In the genomic region with DNA sequence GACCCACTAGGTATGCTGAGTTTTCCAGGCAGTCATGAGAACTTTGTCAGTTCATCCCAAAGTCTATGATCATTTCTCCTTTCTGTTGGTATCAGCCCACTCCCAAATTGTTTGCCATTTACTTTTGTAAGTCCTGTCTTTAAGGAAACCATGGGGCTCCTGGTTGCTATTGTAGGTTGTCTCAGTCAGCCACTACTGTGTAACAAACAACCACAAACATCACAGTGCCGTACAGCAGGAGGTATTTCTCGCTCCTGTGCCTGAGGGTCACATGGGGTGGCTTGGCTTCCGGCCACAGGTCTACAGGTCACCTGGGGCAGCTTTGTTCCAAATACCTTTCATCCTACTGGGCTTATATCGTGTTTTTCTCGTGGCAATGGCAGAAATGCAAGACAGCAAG, we compare ENCODE assay signal across 28 cellular contexts.
"Had no signal": no experiment of that assay in that cellular context is flagged by ENCODE, and none has a peak within 500 bp of the region (broad histone marks: within the 10 kb centered on the region; RNA-seq: fewer than 3 reads in every experiment).

No MANE protein-coding gene starts in this region.

- H3K27ac ChIP-seq: adrenal gland, body of pancreas, breast epithelium, SJSA1, VCaP had no signal

- H3K9me3 Mint-ChIP-seq: activated CD8-positive, alpha-beta T cell treated with anti-CD3 and anti-CD28 coated beads for 36 hours; activated T-cell treated with anti-CD3 and anti-CD28 coated beads, Interleukin-2, amount 50 U/mL, for 72 hours; activated T-helper 17 cell treated with anti-CD3 and anti-CD28 coated beads, Interleukin-2, amount 50 U/mL, for 72 hours; T-helper 1 cell treated with Interleukin-12 subunit alpha and Interleukin-12 subunit beta and Interleukin-4 antibody, amounts not matched to agents 30 μg/mL and 1 μg/mL, for 36 hours had no signal

- H3K4me3 Mint-ChIP-seq: activated CD8-positive, alpha-beta T cell treated with anti-CD3 and anti-CD28 coated beads for 36 hours; activated T-helper 17 cell treated with anti-CD3 and anti-CD28 coated beads, Interleukin-2, amount 50 U/mL, for 72 hours had no signal

- H3K27me3 ChIP-seq: adrenal gland, body of pancreas, breast epithelium, SJSA1 had no signal

- ATAC-seq: body of pancreas had no signal

- H3K4me3 ChIP-seq: adrenal gland, body of pancreas, breast epithelium, SJSA1 had no signal

- H3K9ac ChIP-seq: SK-N-SH had no signal

- H3K4me2 ChIP-seq: SK-N-SH had no signal

- H3K27me3 Mint-ChIP-seq: activated CD8-positive, alpha-beta T cell treated with anti-CD3 and anti-CD28 coated beads for 36 hours had no signal

- DNase-seq: activated CD4-positive, alpha-beta T cell treated with anti-CD3 and anti-CD28 coated beads for 4 hours; activated CD4-positive, CD25-positive, alpha-beta regulatory T cell; activated effector memory CD4-positive, alpha-beta T cell treated with anti-CD3 and anti-CD28 coated beads, Interleukin-2, amount 50 U/mL, for 16 hours; activated naive CD4-positive, alpha-beta T cell treated with anti-CD3 and anti-CD28 coated beads, Interleukin-2, amount 50 U/mL, for 16 hours; activated naive CD8-positive, alpha-beta T cell treated with anti-CD3 and anti-CD28 coated beads, Interleukin-2, amount 10 ng/mL, durations not matched to agents 7 days and 5 days; activated T-cell treated with anti-CD3 and anti-CD28 coated beads, Interleukin-2, amount 50 U/mL, for 1 hour; adrenal gland; body of pancreas; Kasumi-1; KG1; MM.1S; MV-4-11; NCI-H1092; NCI-H1436 treated with DMSO at 0.1 percent for 48 hours; NCI-H1694 treated with DMSO at 0.1 percent for 48 hours; NCI-H2029; NCI-H345; NCI-H524 treated with DMSO at 0.1 percent for 48 hours; SHP77; SK-N-SH; T-helper 9 cell had no signal

- H3K4me1 Mint-ChIP-seq: activated T-helper 17 cell treated with anti-CD3 and anti-CD28 coated beads, Interleukin-2, amount 50 U/mL, for 72 hours had no signal

- H3K27ac Mint-ChIP-seq: activated T-cell treated with anti-CD3 and anti-CD28 coated beads, Interleukin-2, amount 50 U/mL, for 72 hours; activated T-helper 17 cell treated with anti-CD3 and anti-CD28 coated beads, Interleukin-2, amount 50 U/mL, for 72 hours had no signal

- H3K4me1 ChIP-seq: adrenal gland, body of pancreas, breast epithelium had no signal

- H3K9me3 ChIP-seq: adrenal gland, body of pancreas, breast epithelium, SJSA1, SK-N-SH had no signal

- H3K36me3 ChIP-seq: adrenal gland, breast epithelium, SJSA1 had no signal
